7 cellular contexts compared by ENCODE assay signal in genomic region chr11:102341844-102342318, GRCh38. TPM values are rescaled to one million over a fixed set of nuclear protein-coding genes. Genes with fewer than 3 reads are reported as not detected.
DNase-seq lines count a peak whose midpoint lies in the region; ATAC-seq, FAIRE-seq and TF ChIP-seq lines count a peak whose summit lies in the region.

No MANE protein-coding gene starts in this region.

- peak; percentile 45 for ATAC-seq in HG02759 (IDR thresholded peaks at IDR 0.05; ENCODE audit: unreplicated experiment)

- H3K27ac ChIP-seq in small intestine (ENCODE audit: low read depth in 1 of 2, low read length in 1 of 2): no peak overlapping the region

- 0 to 23% (median 0%) methylated on average over 1 of the region's 1 CpG for WGBS in small intestine, 3 donors

- TF ChIP-seq CTCF in GM12874 (IDR thresholded peaks at IDR 0.05; ENCODE audit: insufficient read depth, low read depth, low read length) (peak; percentile 73), astrocyte of the cerebellum (IDR thresholded peaks at IDR 0.05; ENCODE audit: low read depth, low read length, missing control alignments) (peak; percentile 84)

- no peak for FAIRE-seq in small intestine (lab: Jason Lieb, UNC)

- DNase-seq in NCI-H1694 (lab: John Stamatoyannopoulos, UW) (peak; percentile 38), T-helper 9 cell (peak; percentile 58), astrocyte of the cerebellum (ENCODE audit: low read depth) (peak; percentile 78), hippocampal formation (lab: John Stamatoyannopoulos, UW) (peak; percentile 55 to 76), small intestine (peak; percentile 76)

- H3K9me3 ChIP-seq in small intestine (ENCODE audit: control insufficient read depth, low read depth): no peaks in the 10 kb centered on the region

- peaks cover 0 to 6% of the 10 kb centered on the region in 2 donors for H3K4me1 ChIP-seq in small intestine (ENCODE audit: control insufficient read depth in 2 of 2, insufficient read depth in 1 of 2, low read depth in 1 of 2, low read length in 1 of 2)

- no peak overlapping the region for H3K4me3 ChIP-seq in astrocyte of the cerebellum (ENCODE audit: low read depth, low read length)
- H3K4me3 ChIP-seq in small intestine (ENCODE audit: low read depth in 1 of 2, low read length in 2 of 2): no peak overlapping the region

- H3K36me3 ChIP-seq in small intestine (ENCODE audit: control insufficient read depth in 2 of 2, insufficient read depth in 2 of 2, low read length in 2 of 2): peaks cover 0 to 5% of the 10 kb centered on the region in 2 donors

- H3K27me3 ChIP-seq in small intestine (ENCODE audit: control insufficient read depth in 2 of 2, insufficient read depth in 2 of 2, low read length in 2 of 2): no peaks in the 10 kb centered on the region

- in situ Hi-C loops in astrocyte of the cerebellum (cut with HindIII; ENCODE audit: low sequenced_read_pairs): no loop called here

RNA-seq across cellular contexts. Expression of gene BIRC2, which starts 5.1 kb away (rescaled TPM):
- 10 to 100 TPM; 22.1 to 38.5 (median 28.9) TPM for polyA plus RNA-seq in small intestine

RNA-seq across cellular contexts. Expression of gene BIRC3, which starts 24.6 kb away (rescaled TPM):
- polyA plus RNA-seq in small intestine: 10 to 100 TPM; 25.6 to 49.0 (median 32.4) TPM
